14 cellular contexts compared by ENCODE assay signal in the genomic region with DNA sequence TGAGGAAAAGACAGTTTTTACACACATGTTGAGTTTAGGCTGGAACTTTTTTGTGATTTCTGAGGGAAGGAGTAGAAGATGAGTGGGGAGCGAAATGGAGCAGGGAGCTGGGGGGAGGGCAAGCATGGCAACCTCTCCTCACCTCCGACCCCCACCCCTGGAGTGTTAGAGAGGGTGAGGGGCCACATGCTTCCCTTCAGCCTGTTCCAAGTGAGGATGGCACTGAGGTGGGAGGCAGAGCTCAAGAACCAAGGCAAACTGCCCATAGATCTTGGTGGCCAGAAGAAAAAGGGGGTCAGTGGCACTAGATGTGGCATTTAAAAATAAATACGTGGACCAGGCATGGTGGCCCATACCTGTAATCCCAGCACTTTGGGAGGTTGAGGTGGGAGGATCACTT. TPM values are rescaled to one million over a fixed set of nuclear protein-coding genes. Genes with fewer than 3 reads are reported as not detected.
A peak's percentile ranks its signal among the peaks of the same experiment; 100 is the strongest.
DNase-seq lines count a peak whose midpoint lies in the region; ATAC-seq, FAIRE-seq and TF ChIP-seq lines count a peak whose summit lies in the region.
"Had no signal": no experiment of that assay in that cellular context is flagged by ENCODE, and none has a peak within 500 bp of the region (broad histone marks: within the 10 kb centered on the region; RNA-seq: fewer than 3 reads in every experiment).

No MANE protein-coding gene starts in this region.

- H2AFZ ChIP-seq in MM.1S (ENCODE audit: low read length) = peak overlapping the region; percentile 99

- H3K27me3 ChIP-seq in MM.1S (replicated peaks; ENCODE audit: insufficient read depth, low read length) (no peaks in the 10 kb centered on the region), colonic mucosa (peaks cover 26% of the 10 kb centered on the region), testis (no peaks in the 10 kb centered on the region)

- WGBS in testis, 2 donors = 34 to 54% methylated on average over 3 of the region's 3 CpGs

- no peak for TF ChIP-seq POLR2A in testis (IDR thresholded peaks at IDR 0.05)

- peaks cover 23 to 28% of the 10 kb centered on the region in 2 donors for H3K27me3 Mint-ChIP-seq in natural killer cell (ENCODE audit: low read depth in 2 of 2)

- no peak overlapping the region for H3K9ac ChIP-seq in MM.1S (ENCODE audit: low read length)
- no peak overlapping the region for H3K9ac ChIP-seq in colonic mucosa (ENCODE audit: low read depth in 2 of 2, low read length in 2 of 2)

- H3K4me3 ChIP-seq in MM.1S (ENCODE audit: low read length) = 0 out of 2 replicates have a peak overlapping the region, but pooled peaks have one; percentile 86
- peak overlapping the region; percentile 58 for H3K4me3 ChIP-seq in colonic mucosa
- peak overlapping the region in 1 of 2 donors; percentile 62 for H3K4me3 ChIP-seq in testis

- no peak overlapping the region for H3K27ac ChIP-seq in MM.1S (ENCODE audit: low read length)
- H3K27ac ChIP-seq in colonic mucosa = no peak overlapping the region
- no peak overlapping the region for H3K27ac ChIP-seq in testis

- H3K9me3 ChIP-seq in MM.1S (replicated peaks; ENCODE audit: insufficient read depth, low read length) (no peaks in the 10 kb centered on the region), colonic mucosa (no peaks in the 10 kb centered on the region), testis (no peaks in the 10 kb centered on the region)

- H3K79me2 ChIP-seq in MM.1S (ENCODE audit: low read length) = no peaks in the 10 kb centered on the region

- H3K9me3 Mint-ChIP-seq in natural killer cell = no peaks in the 10 kb centered on the region

- no peak for ATAC-seq in natural killer cell
- ATAC-seq in GM19023 (IDR thresholded peaks at IDR 0.05; ENCODE audit: unreplicated experiment) = no peak

- DNase-seq in D721Med (ENCODE audit: insufficient read length, low spot score) = peak; percentile 5
- no peak for DNase-seq in MM.1S
- DNase-seq in colonic mucosa = no peak
- no peak for DNase-seq in natural killer cell
- DNase-seq in NCI-H446 treated with DMSO at 0.1 percent for 48 hours (lab: John Stamatoyannopoulos, UW) = no peak
- no peak for DNase-seq in testis
- DNase-seq in Kasumi-1 (lab: John Stamatoyannopoulos, UW) = no peak
- DNase-seq: amniotic stem cell, foreskin fibroblast, NCI-H2107 had no signal

- no peak for FAIRE-seq in D721Med (lab: Jason Lieb, UNC)

- peaks cover 3% of the 10 kb centered on the region; the same call in 1 of the 2 replicates for H3F3A ChIP-seq in MM.1S (ENCODE audit: insufficient read depth, low read length)

- no peaks in the 10 kb centered on the region for H3K9me2 ChIP-seq in MM.1S (replicated peaks; ENCODE audit: insufficient read depth, low read length)

- no peaks in the 10 kb centered on the region for H3K36me3 Mint-ChIP-seq in natural killer cell

- peaks cover 9 to 13% of the 10 kb centered on the region in 2 donors for H3K4me1 Mint-ChIP-seq in natural killer cell

- peak overlapping the region in 1 of 2 donors; percentile 92 for H3K27ac Mint-ChIP-seq in natural killer cell

- H3K36me3 ChIP-seq in MM.1S (replicated peaks; ENCODE audit: insufficient read depth, low read length) (no peaks in the 10 kb centered on the region), colonic mucosa (no peaks in the 10 kb centered on the region), testis (ENCODE audit: low read depth, missing control alignments) (no peaks in the 10 kb centered on the region)

- H3K4me1 ChIP-seq in MM.1S (ENCODE audit: low read length) (no peaks in the 10 kb centered on the region), colonic mucosa (peaks cover 3% of the 10 kb centered on the region), testis (peaks cover 12% of the 10 kb centered on the region)

- H3K4me2 ChIP-seq in MM.1S (ENCODE audit: low read depth, low read length) = peak overlapping the region; percentile 77

- H3K4me3 Mint-ChIP-seq in natural killer cell = peak overlapping the region; percentile 84

- TF ChIP-seq CTCF in D721Med (IDR thresholded peaks at IDR 0.05; ENCODE audit: insufficient read depth, missing control alignments) (no peak), MM.1S (IDR thresholded peaks at IDR 0.05; ENCODE audit: low read length) (no peak), colonic mucosa (IDR thresholded peaks at IDR 0.05) (no peak), natural killer cell (IDR thresholded peaks at IDR 0.05) (no peak), testis (IDR thresholded peaks at IDR 0.05) (no peak)

- H4K20me1 ChIP-seq in MM.1S (ENCODE audit: insufficient read depth, low read length) = no peaks in the 10 kb centered on the region

- intact Hi-C loops in colonic mucosa (cut with DNase I) (no loop called here), natural killer cell (cut with micrococcal nuclease) (no loop called here), testis (cut with DNase I; ENCODE audit: low total_unique reads) (no loop called here)

RNA-seq across cellular contexts. Expression of a gene that starts 4.8 kb away (rescaled TPM):
- 1 to 10 TPM in 1 of 2 donors, under 1 TPM in 1; 0.48 to 1.0 TPM for total RNA-seq in colonic mucosa
- under 1 TPM in 1 of 3 donors, not detected in 2; 0.07 TPM for total RNA-seq in natural killer cell
- 1 to 10 TPM; 2.2 to 2.6 TPM for total RNA-seq in testis
- polyA plus RNA-seq in testis (ENCODE audit: insufficient read depth, low read depth, low replicate concordance) = 2.3 TPM
- total RNA-seq: skeletal muscle tissue had no signal

RNA-seq across cellular contexts. Expression of a gene that starts 18.8 kb away (rescaled TPM):
- total RNA-seq in colonic mucosa = 10 to 100 TPM; 76.8 to 99.4 TPM
- total RNA-seq in natural killer cell = 10 to 100 TPM in 1 of 3 donors, 1 to 10 TPM in 2; 6.1 to 10.2 (median 8.0) TPM
- total RNA-seq in testis = 10 to 100 TPM; 21.8 TPM
- 19.3 TPM for polyA plus RNA-seq in testis (ENCODE audit: insufficient read depth, low read depth, low replicate concordance)

RNA-seq across cellular contexts. Expression of a gene that starts 50.0 kb away (rescaled TPM):
- total RNA-seq in colonic mucosa (not detected), natural killer cell (not detected), testis (not detected)
- polyA plus RNA-seq in testis (ENCODE audit: insufficient read depth, low read depth, low replicate concordance) = not detected
- total RNA-seq: kidney epithelial cell, LHCN-M2, skeletal muscle tissue had no signal
